Comparison of ENCODE assay signal across 1 cellular context in the genomic region with DNA sequence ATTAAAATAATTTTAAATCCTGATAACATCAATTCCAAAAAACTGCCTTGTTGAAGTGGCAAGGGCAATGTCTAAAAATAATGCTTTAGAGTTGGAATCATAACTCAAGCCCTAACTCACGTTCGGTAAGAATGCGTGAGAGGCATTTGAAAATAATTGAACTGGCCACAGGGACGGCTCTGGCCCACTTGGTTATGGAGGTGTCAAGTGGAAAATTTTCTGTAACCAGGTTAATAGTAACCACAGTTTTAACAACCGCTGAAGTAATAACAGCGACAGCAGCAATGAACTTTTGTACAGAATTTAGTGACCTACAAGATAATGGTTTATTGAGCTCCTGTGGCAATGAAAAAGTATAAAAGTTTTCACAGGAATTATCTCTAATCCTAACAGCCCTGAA.
A peak's percentile ranks its signal among the peaks of the same experiment; 100 is the strongest.
TF ChIP-seq lines count a peak whose summit lies in the region.

No MANE protein-coding gene starts in this region.

TF ChIP-seq in GM12878, 131 proteins besides CTCF, POLR2A, EP300 and RAD21:
- TF ChIP-seq, protein P1, sequence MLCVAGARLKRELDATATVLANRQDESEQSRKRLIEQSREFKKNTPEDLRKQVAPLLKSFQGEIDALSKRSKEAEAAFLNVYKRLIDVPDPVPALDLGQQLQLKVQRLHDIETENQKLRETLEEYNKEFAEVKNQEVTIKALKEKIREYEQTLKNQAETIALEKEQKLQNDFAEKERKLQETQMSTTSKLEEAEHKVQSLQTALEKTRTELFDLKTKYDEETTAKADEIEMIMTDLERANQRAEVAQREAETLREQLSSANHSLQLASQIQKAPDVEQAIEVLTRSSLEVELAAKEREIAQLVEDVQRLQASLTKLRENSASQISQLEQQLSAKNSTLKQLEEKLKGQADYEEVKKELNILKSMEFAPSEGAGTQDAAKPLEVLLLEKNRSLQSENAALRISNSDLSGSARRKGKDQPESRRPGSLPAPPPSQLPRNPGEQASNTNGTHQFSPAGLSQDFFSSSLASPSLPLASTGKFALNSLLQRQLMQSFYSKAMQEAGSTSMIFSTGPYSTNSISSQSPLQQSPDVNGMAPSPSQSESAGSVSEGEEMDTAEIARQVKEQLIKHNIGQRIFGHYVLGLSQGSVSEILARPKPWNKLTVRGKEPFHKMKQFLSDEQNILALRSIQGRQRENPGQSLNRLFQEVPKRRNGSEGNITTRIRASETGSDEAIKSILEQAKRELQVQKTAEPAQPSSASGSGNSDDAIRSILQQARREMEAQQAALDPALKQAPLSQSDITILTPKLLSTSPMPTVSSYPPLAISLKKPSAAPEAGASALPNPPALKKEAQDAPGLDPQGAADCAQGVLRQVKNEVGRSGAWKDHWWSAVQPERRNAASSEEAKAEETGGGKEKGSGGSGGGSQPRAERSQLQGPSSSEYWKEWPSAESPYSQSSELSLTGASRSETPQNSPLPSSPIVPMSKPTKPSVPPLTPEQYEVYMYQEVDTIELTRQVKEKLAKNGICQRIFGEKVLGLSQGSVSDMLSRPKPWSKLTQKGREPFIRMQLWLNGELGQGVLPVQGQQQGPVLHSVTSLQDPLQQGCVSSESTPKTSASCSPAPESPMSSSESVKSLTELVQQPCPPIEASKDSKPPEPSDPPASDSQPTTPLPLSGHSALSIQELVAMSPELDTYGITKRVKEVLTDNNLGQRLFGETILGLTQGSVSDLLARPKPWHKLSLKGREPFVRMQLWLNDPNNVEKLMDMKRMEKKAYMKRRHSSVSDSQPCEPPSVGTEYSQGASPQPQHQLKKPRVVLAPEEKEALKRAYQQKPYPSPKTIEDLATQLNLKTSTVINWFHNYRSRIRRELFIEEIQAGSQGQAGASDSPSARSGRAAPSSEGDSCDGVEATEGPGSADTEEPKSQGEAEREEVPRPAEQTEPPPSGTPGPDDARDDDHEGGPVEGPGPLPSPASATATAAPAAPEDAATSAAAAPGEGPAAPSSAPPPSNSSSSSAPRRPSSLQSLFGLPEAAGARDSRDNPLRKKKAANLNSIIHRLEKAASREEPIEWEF (IDR thresholded peaks at IDR 0.05; ENCODE audit: insufficient replicate concordance, low read depth, low read length): no peak
- TF ChIP-seq, protein P2, sequence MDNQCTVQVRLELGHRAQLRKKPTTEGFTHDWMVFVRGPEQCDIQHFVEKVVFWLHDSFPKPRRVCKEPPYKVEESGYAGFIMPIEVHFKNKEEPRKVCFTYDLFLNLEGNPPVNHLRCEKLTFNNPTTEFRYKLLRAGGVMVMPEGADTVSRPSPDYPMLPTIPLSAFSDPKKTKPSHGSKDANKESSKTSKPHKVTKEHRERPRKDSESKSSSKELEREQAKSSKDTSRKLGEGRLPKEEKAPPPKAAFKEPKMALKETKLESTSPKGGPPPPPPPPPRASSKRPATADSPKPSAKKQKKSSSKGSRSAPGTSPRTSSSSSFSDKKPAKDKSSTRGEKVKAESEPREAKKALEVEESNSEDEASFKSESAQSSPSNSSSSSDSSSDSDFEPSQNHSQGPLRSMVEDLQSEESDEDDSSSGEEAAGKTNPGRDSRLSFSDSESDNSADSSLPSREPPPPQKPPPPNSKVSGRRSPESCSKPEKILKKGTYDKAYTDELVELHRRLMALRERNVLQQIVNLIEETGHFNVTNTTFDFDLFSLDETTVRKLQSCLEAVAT (IDR thresholded peaks at IDR 0.05): 0 out of 2 replicates have a peak, but pooled peaks have one; percentile 45
TF ChIP-seq in GM12878: peak in this region for 1.
